ENCODE assay signal across 9 cellular contexts in genomic region chr7:50119815-50120637, GRCh38. TPM values are rescaled to one million over a fixed set of nuclear protein-coding genes. Genes with fewer than 3 reads are reported as not detected.
DNase-seq lines count a peak whose midpoint lies in the region; ATAC-seq, FAIRE-seq and TF ChIP-seq lines count a peak whose summit lies in the region.
"Had no signal": no experiment of that assay in that cellular context is flagged by ENCODE, and none has a peak within 500 bp of the region (broad histone marks: within the 10 kb centered on the region; RNA-seq: fewer than 3 reads in every experiment).

No MANE protein-coding gene starts in this region.

- ATAC-seq in HepG2 (peak; percentile 97), right lobe of liver (no peak), HG03196 (IDR thresholded peaks at IDR 0.05; ENCODE audit: unreplicated experiment) (peak; percentile 59), WTC11 (peak; percentile 94), memory B cell (ENCODE audit: low read depth) (peak; percentile 86), right cardiac atrium (no peak)

- 15% methylated on average over 9 of the region's 9 CpGs for WGBS in HepG2 (ENCODE audit: low lambda C conversion rate)
- WGBS in right lobe of liver (ENCODE audit: insufficient coverage, low coverage, low lambda C conversion rate, missing lambda C conversion rate), result 68% methylated on average over 9 of the region's 9 CpGs
- 67% methylated on average over 9 of the region's 9 CpGs for WGBS in right cardiac atrium

- H3K27me3 Mint-ChIP-seq in WTC11 (ENCODE audit: low read depth) (no peaks in the 10 kb centered on the region), memory B cell (no peaks in the 10 kb centered on the region)

- H4K20me1 ChIP-seq in HepG2 (ENCODE audit: insufficient read depth, low read length), result no peaks in the 10 kb centered on the region

- no peak overlapping the region for H3K4me3 ChIP-seq in HepG2 (replicated peaks in 1 of 3; ENCODE audit: insufficient read depth in 1 of 3, low read depth in 2 of 3, low read length in 3 of 3)
- no peak overlapping the region for H3K4me3 ChIP-seq in right lobe of liver
- no peak overlapping the region for H3K4me3 ChIP-seq in dorsolateral prefrontal cortex
- H3K4me3 ChIP-seq in right cardiac atrium (ENCODE audit: low read length), result no peak overlapping the region

- no peaks in the 10 kb centered on the region for H3K4me1 Mint-ChIP-seq in WTC11
- H3K4me1 Mint-ChIP-seq in memory B cell, result peaks cover 18% of the 10 kb centered on the region

- H3K27me3 ChIP-seq in HepG2 (ENCODE audit: control insufficient read depth in 1 of 2, insufficient read depth in 2 of 2, low read length in 2 of 2) (no peaks in the 10 kb centered on the region), right lobe of liver (no peaks in the 10 kb centered on the region), dorsolateral prefrontal cortex (no peaks in the 10 kb centered on the region), right cardiac atrium (ENCODE audit: control insufficient read depth, insufficient read depth) (no peaks in the 10 kb centered on the region)

- H3K4me1 ChIP-seq in HepG2 (ENCODE audit: insufficient read depth, low read length) (no peaks in the 10 kb centered on the region), right lobe of liver (no peaks in the 10 kb centered on the region), right cardiac atrium (ENCODE audit: control insufficient read depth, insufficient read depth, low read length) (no peaks in the 10 kb centered on the region)

- POLR2A ChIA-PET in HepG2 (lab: Yijun Ruan, JAX) (no interaction called here), WTC11 (lab: Charles Lee) (interaction anchor here (0.6 kb wide), 1 partner anchor 22 kb away, joined by 4 read pairs; no protein-coding TSS in a partner anchor)

- TF ChIP-seq EP300 in HepG2 (IDR thresholded peaks at IDR 0.05; ENCODE audit: low read depth in 2 of 2, low read length in 2 of 2) (no peak), HepG2 (CRISPR knock-in tag; IDR thresholded peaks at IDR 0.05; ENCODE audit: borderline replicate concordance) (no peak)

- CTCF ChIA-PET in HepG2 (lab: Yijun Ruan, JAX; ENCODE audit: low intra/inter-chr PET ratio, low total read pairs) (interaction anchor here (1.2 kb wide), 1 partner anchor 559 kb away, joined by 3 read pairs; no protein-coding TSS in a partner anchor), WTC11 (lab: Charles Lee) (interaction anchor here (1.0 to 1.5 kb wide), 6 partner anchors 16 to 1246 kb away, joined by 3 to 4 read pairs (median 3); no protein-coding TSS in a partner anchor)

- H3K9me3 Mint-ChIP-seq in WTC11, result no peaks in the 10 kb centered on the region
- no peaks in the 10 kb centered on the region for H3K9me3 Mint-ChIP-seq in memory B cell

- no peaks in the 10 kb centered on the region for H3K36me3 ChIP-seq in HepG2 (replicated peaks in 1 of 2; ENCODE audit: control insufficient read depth in 1 of 2, insufficient read depth in 2 of 2, low read length in 2 of 2)
- H3K36me3 ChIP-seq in right lobe of liver, result no peaks in the 10 kb centered on the region

- in situ Hi-C loops in HepG2 (cut with HindIII; ENCODE audit: extremely low pct_ligation_motif_present, low pct_unique_long_range_greater_than_20kb), result loop anchor here (25.0 kb wide), 1 partner anchor 1042 kb away; no protein-coding TSS in a partner anchor

- TF ChIP-seq CTCF in HepG2 (CRISPR knock-in tag; IDR thresholded peaks at IDR 0.05) (peak; percentile 61), right lobe of liver (IDR thresholded peaks at IDR 0.05) (no peak), WTC11 (IDR thresholded peaks at IDR 0.05) (peak; percentile 51; the same call in 1 of the 2 replicates), dorsolateral prefrontal cortex (IDR thresholded peaks at IDR 0.05 in 54 of 56, conservative IDR thresholded peaks at IDR 0.05 in 2 of 56; ENCODE audit: low read depth in 1 of 56, partially characterized antibody in 56 of 56) (no peak)

- no peak overlapping the region for H3K9ac ChIP-seq in HepG2 (ENCODE audit: insufficient read depth, low read depth, low read length)

- TF ChIP-seq RAD21 in HepG2 (CRISPR knock-in tag; IDR thresholded peaks at IDR 0.05), result no peak

- no peak overlapping the region for H3K27ac Mint-ChIP-seq in WTC11
- peak overlapping the region; percentile 15 for H3K27ac Mint-ChIP-seq in memory B cell

- peak; percentile 21 for DNase-seq in HepG2 (ENCODE audit: low spot score)
- DNase-seq in right lobe of liver, result no peak
- peak; percentile 57 for DNase-seq in WTC11 (ENCODE audit: low spot score)
- DNase-seq in memory B cell (ENCODE audit: low spot score in 2 of 2), result peak; percentile 25 to 31
- DNase-seq in dorsolateral prefrontal cortex, result no peak
- no peak for DNase-seq in SW 1271 (lab: John Stamatoyannopoulos, UW)
- DNase-seq in right cardiac atrium, result no peak

- H3K4me3 Mint-ChIP-seq in WTC11 (no peak overlapping the region), memory B cell (no peak overlapping the region)

- no peak overlapping the region for H3K4me2 ChIP-seq in HepG2 (ENCODE audit: low read depth, low read length)

- no peaks in the 10 kb centered on the region for H3K79me2 ChIP-seq in HepG2 (ENCODE audit: insufficient read depth, low read length)

- H2AFZ ChIP-seq in HepG2 (ENCODE audit: low read length), result no peak overlapping the region

- intact Hi-C loops in HepG2 (cut with micrococcal nuclease; ENCODE audit: unreplicated experiment) (loop anchor here (1.0 kb wide), 1 partner anchor 249 kb away; no protein-coding TSS in a partner anchor), right lobe of liver (cut with DNase I) (no loop called here), dorsolateral prefrontal cortex (cut with DNase I) (no loop called here), right cardiac atrium (cut with DNase I) (no loop called here)

- H3K27ac ChIP-seq in HepG2 (ENCODE audit: extremely low read length, insufficient read depth, low read length) (no peak overlapping the region), right lobe of liver (no peak overlapping the region), dorsolateral prefrontal cortex (no peak overlapping the region), right cardiac atrium (ENCODE audit: low read length) (no peak overlapping the region)

- BruUV-seq in HepG2 (replicated peaks; lab: Mats Ljungman, UMichigan), result no TSS peak

- H3K36me3 Mint-ChIP-seq in WTC11, result no peaks in the 10 kb centered on the region
- no peaks in the 10 kb centered on the region for H3K36me3 Mint-ChIP-seq in memory B cell

- H3K9me3 ChIP-seq in HepG2 (ENCODE audit: low read length) (no peaks in the 10 kb centered on the region), right lobe of liver (no peaks in the 10 kb centered on the region), right cardiac atrium (ENCODE audit: control insufficient read depth, low read length) (no peaks in the 10 kb centered on the region)

- TF ChIP-seq POLR2A in HepG2 (IDR thresholded peaks at IDR 0.05; ENCODE audit: insufficient read depth in 1 of 2, low read depth in 2 of 2, low read length in 2 of 2) (no peak), right lobe of liver (IDR thresholded peaks at IDR 0.05) (no peak)

- peak; percentile 72 for FAIRE-seq in HepG2 (lab: Jason Lieb, UNC)

TF ChIP-seq in HepG2, 621 proteins besides CTCF, POLR2A, EP300 and RAD21 (continues in another document):
- peak; percentile 55 for TF ChIP-seq STAG1 (CRISPR knock-in tag; IDR thresholded peaks at IDR 0.05)
- TF ChIP-seq SNAPC2 (CRISPR knock-in tag; IDR thresholded peaks at IDR 0.05), result peak; percentile 66; the same call in 1 of the 2 replicates
- TF ChIP-seq POLR2AphosphoS5 (IDR thresholded peaks at IDR 0.05; ENCODE audit: low read depth, low read length), result no peak
- no peak for TF ChIP-seq HDAC2 (CRISPR knock-in tag; IDR thresholded peaks at IDR 0.05)
- TF ChIP-seq KAT8 (CRISPR knock-in tag; IDR thresholded peaks at IDR 0.05), result no peak

TF ChIP-seq in WTC11, 78 proteins besides CTCF, POLR2A, EP300 and RAD21 (continues in another document):
- no peak for TF ChIP-seq ATF2 (CRISPR knock-in tag; IDR thresholded peaks at IDR 0.05; ENCODE audit: borderline replicate concordance, low read depth)
- TF ChIP-seq ZNF219 (CRISPR knock-in tag; IDR thresholded peaks at IDR 0.05; ENCODE audit: borderline replicate concordance), result no peak
- TF ChIP-seq CBFB (CRISPR knock-in tag; IDR thresholded peaks at IDR 0.05; ENCODE audit: low read depth), result no peak
- TF ChIP-seq TEAD1 (CRISPR knock-in tag; IDR thresholded peaks at IDR 0.05), result no peak
- TF ChIP-seq NFATC4 (CRISPR knock-in tag; IDR thresholded peaks at IDR 0.05), result no peak

RNA-seq across cellular contexts. Expression of gene ZPBP, which starts 27.0 kb away (rescaled TPM):
- total RNA-seq in HepG2 (2016; rRNA removed; fragmentation: Illumina TruSeq; extraction: Trizol) (not detected in 2 replicates), right lobe of liver (not detected), WTC11 (2021) (not detected in 3 replicates), dorsolateral prefrontal cortex (under 1 TPM in 5 of 120 experiments, not detected in 115; 0.42 to 0.86 (median 0.60) TPM), right cardiac atrium (not detected)
- not detected in 2 replicates for total RNA-seq in HepG2 (2016; cell fraction: cytosol; rRNA removed; fragmentation: Illumina TruSeq; extraction: Trizol; ENCODE audit: low read depth)
- total RNA-seq in HepG2 (2016; cell fraction: insoluble cytoplasmic fraction; rRNA removed; fragmentation: Illumina TruSeq; extraction: Trizol), result not detected in 2 replicates
- not detected in 2 replicates for total RNA-seq in HepG2 (2016; cell fraction: membrane; rRNA removed; fragmentation: Illumina TruSeq; extraction: Trizol)
- total RNA-seq in HepG2 (2016; cell fraction: nucleus; rRNA removed; fragmentation: Illumina TruSeq; extraction: Trizol), result not detected in 2 replicates
- polyA plus RNA-seq in HepG2 (2011; rRNA removed) (not detected in 2 replicates), right cardiac atrium (not detected)
- polyA plus RNA-seq in HepG2 (2011; cell fraction: cytosol; rRNA removed), result not detected in 2 replicates
- polyA plus RNA-seq in HepG2 (2011; cell fraction: nucleus; rRNA removed), result not detected in 2 replicates
- not detected in 2 replicates for polyA plus RNA-seq in HepG2 (2012)
- not detected in 2 replicates for polyA plus RNA-seq in HepG2 (2016; cell fraction: cytosol; fragmentation: Illumina TruSeq; extraction: Trizol; ENCODE audit: low read depth)
- not detected in 2 replicates for polyA plus RNA-seq in HepG2 (2016; cell fraction: insoluble cytoplasmic fraction; fragmentation: Illumina TruSeq; extraction: Trizol; ENCODE audit: low read depth)
- not detected in 2 replicates for polyA plus RNA-seq in HepG2 (2016; cell fraction: membrane; fragmentation: Illumina TruSeq; extraction: Trizol; ENCODE audit: low read depth)
- polyA plus RNA-seq in HepG2 (2016; cell fraction: nucleus; fragmentation: Illumina TruSeq; extraction: Trizol; ENCODE audit: insufficient read depth, low read depth), result not detected in 2 replicates
- not detected in 2 replicates for polyA minus RNA-seq in HepG2 (2011; rRNA and poly(A)+ RNA removed; ENCODE audit: low replicate concordance)
- not detected in 2 replicates for polyA minus RNA-seq in HepG2 (2011; cell fraction: cytosol; rRNA and poly(A)+ RNA removed)
- polyA minus RNA-seq in HepG2 (2011; cell fraction: nucleus; rRNA and poly(A)+ RNA removed), result not detected in 2 replicates
- total RNA-seq: mononuclear cell had no signal

Comparison
In these comparisons a context has a peak if more than half of its experiments do, and no peak if none do; other contexts are left out.
1. ATAC-seq: peak in HepG2 (single experiment), HG03196 (single experiment), WTC11 (single experiment) and memory B cell (single experiment); none in right lobe of liver (0 of 4) and right cardiac atrium (0 of 2).
2. DNase-seq: peak in HepG2 (single experiment), WTC11 (single experiment) and memory B cell (2 of 2); none in right lobe of liver (0 of 3), dorsolateral prefrontal cortex (0 of 10), SW 1271 (0 of 2) and right cardiac atrium (0 of 3).
3. CTCF ChIP-seq: peak in HepG2 (single experiment) and WTC11 (single experiment); none in right lobe of liver (0 of 4) and dorsolateral prefrontal cortex (0 of 56).
4. Of the 50 proteins assayed by ChIP-seq in both HepG2 and WTC11: peak only in HepG2: none; only in WTC11: none; in both: CTCF; in neither: 49.